ENCODE assay signal across 14 cellular contexts in the genomic region with DNA sequence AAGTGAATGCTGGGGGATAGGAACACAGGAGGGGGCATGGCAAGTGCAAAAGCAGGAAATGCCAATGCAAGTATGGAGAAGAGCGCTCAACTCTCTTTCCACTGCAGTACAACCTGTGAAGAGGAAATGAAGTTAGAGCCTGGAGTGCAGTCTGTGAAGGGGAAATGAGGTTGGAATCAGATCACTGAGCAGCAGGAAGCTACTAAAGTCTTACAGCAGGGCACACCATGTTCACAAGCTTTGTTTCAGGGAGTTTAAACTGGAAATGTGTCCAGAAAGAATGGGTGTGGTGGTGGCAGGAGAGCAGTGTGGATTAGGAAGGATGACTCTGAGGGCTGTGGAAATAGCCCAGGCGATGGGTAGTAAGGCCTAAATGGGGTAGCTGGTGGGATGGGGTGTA. TPM values are rescaled to one million over a fixed set of nuclear protein-coding genes. Genes with fewer than 3 reads are reported as not detected.
A peak's percentile ranks its signal among the peaks of the same experiment; 100 is the strongest.
DNase-seq lines count a peak whose midpoint lies in the region; ATAC-seq and TF ChIP-seq lines count a peak whose summit lies in the region.
"Had no signal": no experiment of that assay in that cellular context is flagged by ENCODE, and none has a peak within 500 bp of the region (broad histone marks: within the 10 kb centered on the region; RNA-seq: fewer than 3 reads in every experiment).

No MANE protein-coding gene starts in this region.

- H3K36me3 Mint-ChIP-seq in activated naive CD8-positive, alpha-beta T cell treated with anti-CD3 and anti-CD28 coated beads, Interleukin-2, amount 50 U/mL, for 24 hours (ENCODE audit: low read depth) = no peaks in the 10 kb centered on the region
- H3K36me3 Mint-ChIP-seq in activated naive CD8-positive, alpha-beta T cell treated with anti-CD3 and anti-CD28 coated beads for 36 hours = no peaks in the 10 kb centered on the region

- H3K36me3 ChIP-seq in esophagus squamous epithelium = peaks cover 0 to 38% (median 3%) of the 10 kb centered on the region in 3 donors
- H3K36me3 ChIP-seq in muscle layer of duodenum (ENCODE audit: control insufficient read depth in 1 of 2, insufficient read depth in 2 of 2, low read length in 2 of 2) = peaks cover 10 to 27% of the 10 kb centered on the region in 2 donors
- H3K36me3 ChIP-seq in aorta (ENCODE audit: control insufficient read depth in 1 of 2, insufficient read depth in 2 of 2, low read length in 1 of 2) = peaks cover 0 to 5% of the 10 kb centered on the region in 2 donors
- H3K36me3 ChIP-seq: brain microvascular endothelial cell had no signal

- TF ChIP-seq CTCF in esophagus squamous epithelium (IDR thresholded peaks at IDR 0.05) = no peak

- TF ChIP-seq POLR2A in esophagus squamous epithelium (IDR thresholded peaks at IDR 0.05) = no peak

- no peak for ATAC-seq in activated naive CD8-positive, alpha-beta T cell treated with anti-CD3 and anti-CD28 coated beads, Interleukin-2, amount 50 U/mL, for 24 hours
- peak; percentile 37 for ATAC-seq in aorta (ENCODE audit: low FRiP score)
- no peak for ATAC-seq in HG02610 (IDR thresholded peaks at IDR 0.05; ENCODE audit: unreplicated experiment)

- no peaks in the 10 kb centered on the region for H3K27me3 ChIP-seq in esophagus squamous epithelium
- H3K27me3 ChIP-seq in muscle layer of duodenum (ENCODE audit: low read depth, low read length) = no peaks in the 10 kb centered on the region
- H3K27me3 ChIP-seq in aorta (ENCODE audit: control insufficient read depth in 1 of 2, insufficient read depth in 2 of 2, low read length in 1 of 2) = no peaks in the 10 kb centered on the region
- H3K27me3 ChIP-seq: brain microvascular endothelial cell, Peyer's patch, sigmoid colon had no signal

- 68 to 74% methylated on average over 2 of the region's 2 CpGs for WGBS in esophagus squamous epithelium, 2 donors
- WGBS in aorta, 2 donors = 95 to 97% methylated on average over 2 of the region's 2 CpGs

- H3K9me3 Mint-ChIP-seq in activated naive CD8-positive, alpha-beta T cell treated with anti-CD3 and anti-CD28 coated beads, Interleukin-2, amount 50 U/mL, for 24 hours = no peaks in the 10 kb centered on the region
- H3K9me3 Mint-ChIP-seq in activated naive CD8-positive, alpha-beta T cell treated with anti-CD3 and anti-CD28 coated beads for 36 hours = no peaks in the 10 kb centered on the region

- peak overlapping the region; percentile 56 to 88 (median 74) for H3K27ac ChIP-seq in esophagus squamous epithelium
- H3K27ac ChIP-seq in muscle layer of duodenum (ENCODE audit: low read length) = peak overlapping the region; percentile 31
- no peak overlapping the region for H3K27ac ChIP-seq in aorta (ENCODE audit: low read depth in 1 of 2, low read length in 2 of 2)
- H3K27ac ChIP-seq: brain microvascular endothelial cell had no signal

- peak overlapping the region; percentile 14 for H3K27ac Mint-ChIP-seq in activated naive CD8-positive, alpha-beta T cell treated with anti-CD3 and anti-CD28 coated beads, Interleukin-2, amount 50 U/mL, for 24 hours
- no peak overlapping the region for H3K27ac Mint-ChIP-seq in activated naive CD8-positive, alpha-beta T cell treated with anti-CD3 and anti-CD28 coated beads for 36 hours

- H3K4me1 Mint-ChIP-seq in activated naive CD8-positive, alpha-beta T cell treated with anti-CD3 and anti-CD28 coated beads, Interleukin-2, amount 50 U/mL, for 24 hours = no peaks in the 10 kb centered on the region
- no peaks in the 10 kb centered on the region for H3K4me1 Mint-ChIP-seq in activated naive CD8-positive, alpha-beta T cell treated with anti-CD3 and anti-CD28 coated beads for 36 hours

- intact Hi-C loops in esophagus squamous epithelium (cut with DNase I) = no loop called here
- intact Hi-C loops in aorta (cut with DNase I) = no loop called here

- peaks cover 8 to 42% (median 17%) of the 10 kb centered on the region in 3 donors for H3K4me1 ChIP-seq in esophagus squamous epithelium
- peaks cover 0 to 20% of the 10 kb centered on the region in 2 donors for H3K4me1 ChIP-seq in muscle layer of duodenum (ENCODE audit: control insufficient read depth in 1 of 2, insufficient read depth in 2 of 2, low read length in 2 of 2)
- H3K4me1 ChIP-seq in aorta (ENCODE audit: control insufficient read depth in 1 of 2, insufficient read depth in 2 of 2, low read length in 2 of 2) = peaks cover 3 to 5% of the 10 kb centered on the region in 2 donors

- H3K9me3 ChIP-seq in esophagus squamous epithelium = no peaks in the 10 kb centered on the region
- H3K9me3 ChIP-seq in muscle layer of duodenum (ENCODE audit: control insufficient read depth in 1 of 2, low read length in 2 of 2) = no peaks in the 10 kb centered on the region
- no peaks in the 10 kb centered on the region for H3K9me3 ChIP-seq in aorta (ENCODE audit: control insufficient read depth, low read length)
- H3K9me3 ChIP-seq: Peyer's patch, sigmoid colon had no signal

- H3K4me3 Mint-ChIP-seq in activated naive CD8-positive, alpha-beta T cell treated with anti-CD3 and anti-CD28 coated beads, Interleukin-2, amount 50 U/mL, for 24 hours = no peak overlapping the region
- H3K4me3 Mint-ChIP-seq in activated naive CD8-positive, alpha-beta T cell treated with anti-CD3 and anti-CD28 coated beads for 36 hours = no peak overlapping the region

- no peak for DNase-seq in activated naive CD8-positive, alpha-beta T cell treated with anti-CD3 and anti-CD28 coated beads, Interleukin-2, amount 50 U/mL, for 24 hours
- DNase-seq in activated naive CD8-positive, alpha-beta T cell treated with anti-CD3 and anti-CD28 coated beads for 36 hours = no peak
- no peak for DNase-seq in esophagus squamous epithelium (lab: John Stamatoyannopoulos, UW)
- no peak for DNase-seq in aorta
- no peak for DNase-seq in central memory CD4-positive, alpha-beta T cell
- DNase-seq in NCI-H2029 treated with DMSO at 0.1 percent for 48 hours (lab: John Stamatoyannopoulos, UW) = no peak
- DNase-seq: activated effector memory CD4-positive, alpha-beta T cell treated with Interleukin-2 at 50 U/mL for 16 hours; brain microvascular endothelial cell; NCI-H1105 treated with DMSO at 0.1 percent for 48 hours; NCI-H446 treated with DMSO at 0.1 percent for 48 hours; Peyer's patch; sigmoid colon had no signal

- H3K4me3 ChIP-seq in esophagus squamous epithelium (no peak overlapping the region), muscle layer of duodenum (ENCODE audit: low read depth in 1 of 2, low read length in 2 of 2) (no peak overlapping the region), aorta (ENCODE audit: low read length in 2 of 2) (no peak overlapping the region)
- H3K4me3 ChIP-seq: Peyer's patch, sigmoid colon had no signal

- H3K27me3 Mint-ChIP-seq in activated naive CD8-positive, alpha-beta T cell treated with anti-CD3 and anti-CD28 coated beads, Interleukin-2, amount 50 U/mL, for 24 hours = peaks cover 5% of the 10 kb centered on the region
- H3K27me3 Mint-ChIP-seq in activated naive CD8-positive, alpha-beta T cell treated with anti-CD3 and anti-CD28 coated beads for 36 hours = peaks cover 4% of the 10 kb centered on the region

RNA-seq across cellular contexts. Expression of gene ARHGEF37, which starts 15.4 kb away (rescaled TPM):
- 1 to 10 TPM; 1.4 to 2.3 TPM for total RNA-seq in activated naive CD8-positive, alpha-beta T cell treated with anti-CD3 and anti-CD28 coated beads for 36 hours
- total RNA-seq in esophagus squamous epithelium = 10 to 100 TPM; 14.5 to 29.3 (median 18.0) TPM
- total RNA-seq in aorta = 10 to 100 TPM in 1 of 2 donors, 1 to 10 TPM in 1; 9.7 to 18.0 TPM
- polyA plus RNA-seq in aorta = 1 to 10 TPM; 2.7 to 8.8 TPM

RNA-seq across cellular contexts. Expression of gene CSNK1A1, which starts 45.5 kb away (rescaled TPM):
- 100 to 1,000 TPM; 182 to 185 TPM for total RNA-seq in activated naive CD8-positive, alpha-beta T cell treated with anti-CD3 and anti-CD28 coated beads for 36 hours
- total RNA-seq in esophagus squamous epithelium (100 to 1,000 TPM; 223 to 388 (median 301) TPM), aorta (100 to 1,000 TPM; 226 to 242 TPM)
- 100 to 1,000 TPM; 100 to 103 TPM for polyA plus RNA-seq in aorta

Comparison
In these comparisons a context has a peak if more than half of its experiments do, and no peak if none do; other contexts are left out.
1. H3K27ac ChIP-seq: peak in esophagus squamous epithelium (4 of 4) and muscle layer of duodenum (single experiment); none in aorta (0 of 2).